ENCODE assay signal across 8 cellular contexts in the genomic region with DNA sequence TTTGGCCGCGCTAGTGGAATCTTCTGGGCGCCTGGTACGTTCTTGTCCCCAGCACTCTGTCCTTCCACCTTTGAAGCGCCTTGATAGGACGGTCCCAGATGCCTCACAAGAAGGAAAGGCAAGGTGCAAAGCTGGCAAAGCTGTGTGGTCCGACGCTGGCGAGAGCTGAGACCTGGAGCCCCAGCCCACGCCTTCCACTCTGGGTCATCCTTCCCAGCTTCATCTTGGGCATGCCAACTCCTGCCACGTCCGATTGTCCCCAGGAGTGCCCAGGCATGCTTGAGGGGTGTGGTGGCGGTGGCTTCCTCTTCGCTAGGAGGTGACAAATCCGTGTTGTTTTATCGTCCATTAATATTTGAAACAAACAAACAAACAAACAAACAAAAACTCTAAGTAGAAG.
DNase-seq lines count a peak whose midpoint lies in the region; ATAC-seq and TF ChIP-seq lines count a peak whose summit lies in the region.

No MANE protein-coding gene starts in this region.

- TF ChIP-seq CTCF in PC-9 (conservative IDR thresholded peaks at IDR 0.05) (no peak), neural cell (IDR thresholded peaks at IDR 0.05; ENCODE audit: poor library complexity, severe bottlenecking) (no peak)

- intact Hi-C loops in PC-9 (cut with micrococcal nuclease; ENCODE audit: unreplicated experiment) = loop anchor here (5.0 kb wide), 2 partner anchors 42 to 107 kb away; no protein-coding TSS in a partner anchor

- H3K9me2 ChIP-seq in PC-9 (ENCODE audit: insufficient read depth) = no peaks in the 10 kb centered on the region; the same call in 1 of the 2 replicates
- H3K9me2 ChIP-seq in neural cell (ENCODE audit: insufficient read depth, low read length) = no peaks in the 10 kb centered on the region

- H3K79me2 ChIP-seq in PC-9 (ENCODE audit: low read depth) (no peaks in the 10 kb centered on the region), neural cell (replicated peaks; ENCODE audit: insufficient read depth, low read length) (peaks cover 48% of the 10 kb centered on the region)

- peaks cover 44% of the 10 kb centered on the region for H3K27me3 ChIP-seq in CD8-positive, alpha-beta memory T cell (ENCODE audit: insufficient read depth, low read length, poor library complexity, severe bottlenecking)
- no peaks in the 10 kb centered on the region for H3K27me3 ChIP-seq in PC-9 (ENCODE audit: insufficient read depth, low read depth)
- H3K27me3 ChIP-seq in neural cell (ENCODE audit: insufficient read depth, low read depth, low read length) = peaks cover 12% of the 10 kb centered on the region

- peaks cover 25 to 39% (median 38%) of the 10 kb centered on the region in 3 donors for H3K4me1 Mint-ChIP-seq in CD8-positive, alpha-beta memory T cell

- BruUV-seq in PC-9 (replicated peaks; lab: Mats Ljungman, UMichigan) = no TSS peak

- H3F3A ChIP-seq in PC-9 (ENCODE audit: insufficient read depth, low read depth) (no peaks in the 10 kb centered on the region), neural cell (ENCODE audit: insufficient read depth, low read length, poor library complexity, severe bottlenecking) (no peaks in the 10 kb centered on the region)

- no peaks in the 10 kb centered on the region for H3K36me3 Mint-ChIP-seq in CD8-positive, alpha-beta memory T cell

- no peaks in the 10 kb centered on the region for H3K9me3 ChIP-seq in CD8-positive, alpha-beta memory T cell (ENCODE audit: low read length)
- H3K9me3 ChIP-seq in PC-9 (ENCODE audit: insufficient read depth, low read depth) = no peaks in the 10 kb centered on the region
- H3K9me3 ChIP-seq in neural cell (ENCODE audit: low read length) = no peaks in the 10 kb centered on the region

- peaks cover 19% of the 10 kb centered on the region for H3K4me1 ChIP-seq in CD8-positive, alpha-beta memory T cell (ENCODE audit: insufficient read depth, low read length)
- H3K4me1 ChIP-seq in PC-9 (replicated peaks; ENCODE audit: insufficient read depth) = no peaks in the 10 kb centered on the region

- no peak for TF ChIP-seq EP300 in neural cell (conservative IDR thresholded peaks at IDR 0.05; ENCODE audit: poor library complexity, severe bottlenecking)

- H3K27ac ChIP-seq in CD8-positive, alpha-beta memory T cell (ENCODE audit: low read depth, low read length) = no peak overlapping the region
- H3K27ac ChIP-seq in PC-9 (no peak overlapping the region), neural cell (ENCODE audit: low read length) (no peak overlapping the region)

- peak overlapping the region; percentile 80 for H3K4me2 ChIP-seq in PC-9
- H3K4me2 ChIP-seq in neural cell (ENCODE audit: low read length) = peak overlapping the region; percentile 80

- TF ChIP-seq RAD21 in neural cell (conservative IDR thresholded peaks at IDR 0.05) = no peak

- H4K20me1 ChIP-seq in PC-9 (ENCODE audit: insufficient read depth) (no peaks in the 10 kb centered on the region), neural cell (ENCODE audit: insufficient read depth) (no peaks in the 10 kb centered on the region)

- no peak for ATAC-seq in HG03045 (IDR thresholded peaks at IDR 0.05; ENCODE audit: unreplicated experiment)
- ATAC-seq in HG03139 (IDR thresholded peaks at IDR 0.05; ENCODE audit: unreplicated experiment) = no peak

- H3K9me3 Mint-ChIP-seq in CD8-positive, alpha-beta memory T cell = peaks cover 0 to 5% (median 2%) of the 10 kb centered on the region in 5 donors

- H3K36me3 ChIP-seq in CD8-positive, alpha-beta memory T cell (ENCODE audit: insufficient read depth, low read length) = no peaks in the 10 kb centered on the region
- H3K36me3 ChIP-seq in PC-9 (ENCODE audit: low read depth) (no peaks in the 10 kb centered on the region), neural cell (ENCODE audit: insufficient read depth, low read length) (no peaks in the 10 kb centered on the region)

- H3K4me3 ChIP-seq in CD8-positive, alpha-beta memory T cell (ENCODE audit: low read length) = no peak overlapping the region
- peak overlapping the region; percentile 62 for H3K4me3 ChIP-seq in PC-9
- H3K4me3 ChIP-seq in neural cell (ENCODE audit: low read length) = peak overlapping the region; percentile 72

- peak overlapping the region; percentile 49 to 88 (median 68) for H3K4me3 Mint-ChIP-seq in CD8-positive, alpha-beta memory T cell

- POLR2A ChIA-PET in CD8-positive, alpha-beta memory T cell (lab: Charles Lee) = no interaction called here
- POLR2A ChIA-PET in PC-9 (lab: Charles Lee; ENCODE audit: unreplicated experiment) = no interaction called here

- H3K9ac ChIP-seq in neural cell (ENCODE audit: low read length) = peak overlapping the region; percentile 77

- DNase-seq in CD8-positive, alpha-beta memory T cell = no peak
- DNase-seq in PC-9 (no peak), ecto neural progenitor cell (ENCODE audit: low spot score) (peak; percentile 45), NCI-H146 treated with DMSO at 0.1 percent for 48 hours (lab: John Stamatoyannopoulos, UW; ENCODE audit: unreplicated experiment) (no peak), NCI-H82 (lab: John Stamatoyannopoulos, UW) (no peak)

- no peak overlapping the region for H3K27ac Mint-ChIP-seq in CD8-positive, alpha-beta memory T cell

- CTCF ChIA-PET in CD8-positive, alpha-beta memory T cell (lab: Charles Lee) = interaction anchor here (1.5 to 1.8 kb wide), 2 partner anchors 9 to 1081 kb away, joined by 3 to 5 read pairs; no protein-coding TSS in a partner anchor
- CTCF ChIA-PET in PC-9 (lab: Charles Lee) = interaction anchor here (0.6 kb wide), 1 partner anchor 39 kb away, joined by 3 read pairs; no protein-coding TSS in a partner anchor

- H3K27me3 Mint-ChIP-seq in CD8-positive, alpha-beta memory T cell = peaks cover 42 to 67% of the 10 kb centered on the region in 2 donors

- H2AFZ ChIP-seq in PC-9 (peak overlapping the region; percentile 95), neural cell (ENCODE audit: low read depth, low read length) (no peak overlapping the region)

TF ChIP-seq in neural cell, 6 proteins besides CTCF, POLR2A, EP300 and RAD21:
- TF ChIP-seq EZH2 (IDR thresholded peaks at IDR 0.05; ENCODE audit: borderline replicate concordance, insufficient read depth, low read length, poor library complexity, severe bottlenecking) = no peak
- TF ChIP-seq, protein P1, sequence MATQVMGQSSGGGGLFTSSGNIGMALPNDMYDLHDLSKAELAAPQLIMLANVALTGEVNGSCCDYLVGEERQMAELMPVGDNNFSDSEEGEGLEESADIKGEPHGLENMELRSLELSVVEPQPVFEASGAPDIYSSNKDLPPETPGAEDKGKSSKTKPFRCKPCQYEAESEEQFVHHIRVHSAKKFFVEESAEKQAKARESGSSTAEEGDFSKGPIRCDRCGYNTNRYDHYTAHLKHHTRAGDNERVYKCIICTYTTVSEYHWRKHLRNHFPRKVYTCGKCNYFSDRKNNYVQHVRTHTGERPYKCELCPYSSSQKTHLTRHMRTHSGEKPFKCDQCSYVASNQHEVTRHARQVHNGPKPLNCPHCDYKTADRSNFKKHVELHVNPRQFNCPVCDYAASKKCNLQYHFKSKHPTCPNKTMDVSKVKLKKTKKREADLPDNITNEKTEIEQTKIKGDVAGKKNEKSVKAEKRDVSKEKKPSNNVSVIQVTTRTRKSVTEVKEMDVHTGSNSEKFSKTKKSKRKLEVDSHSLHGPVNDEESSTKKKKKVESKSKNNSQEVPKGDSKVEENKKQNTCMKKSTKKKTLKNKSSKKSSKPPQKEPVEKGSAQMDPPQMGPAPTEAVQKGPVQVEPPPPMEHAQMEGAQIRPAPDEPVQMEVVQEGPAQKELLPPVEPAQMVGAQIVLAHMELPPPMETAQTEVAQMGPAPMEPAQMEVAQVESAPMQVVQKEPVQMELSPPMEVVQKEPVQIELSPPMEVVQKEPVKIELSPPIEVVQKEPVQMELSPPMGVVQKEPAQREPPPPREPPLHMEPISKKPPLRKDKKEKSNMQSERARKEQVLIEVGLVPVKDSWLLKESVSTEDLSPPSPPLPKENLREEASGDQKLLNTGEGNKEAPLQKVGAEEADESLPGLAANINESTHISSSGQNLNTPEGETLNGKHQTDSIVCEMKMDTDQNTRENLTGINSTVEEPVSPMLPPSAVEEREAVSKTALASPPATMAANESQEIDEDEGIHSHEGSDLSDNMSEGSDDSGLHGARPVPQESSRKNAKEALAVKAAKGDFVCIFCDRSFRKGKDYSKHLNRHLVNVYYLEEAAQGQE (IDR thresholded peaks at IDR 0.05; ENCODE audit: borderline replicate concordance) = no peak
